8 cellular contexts compared by ENCODE assay signal in the genomic region with DNA sequence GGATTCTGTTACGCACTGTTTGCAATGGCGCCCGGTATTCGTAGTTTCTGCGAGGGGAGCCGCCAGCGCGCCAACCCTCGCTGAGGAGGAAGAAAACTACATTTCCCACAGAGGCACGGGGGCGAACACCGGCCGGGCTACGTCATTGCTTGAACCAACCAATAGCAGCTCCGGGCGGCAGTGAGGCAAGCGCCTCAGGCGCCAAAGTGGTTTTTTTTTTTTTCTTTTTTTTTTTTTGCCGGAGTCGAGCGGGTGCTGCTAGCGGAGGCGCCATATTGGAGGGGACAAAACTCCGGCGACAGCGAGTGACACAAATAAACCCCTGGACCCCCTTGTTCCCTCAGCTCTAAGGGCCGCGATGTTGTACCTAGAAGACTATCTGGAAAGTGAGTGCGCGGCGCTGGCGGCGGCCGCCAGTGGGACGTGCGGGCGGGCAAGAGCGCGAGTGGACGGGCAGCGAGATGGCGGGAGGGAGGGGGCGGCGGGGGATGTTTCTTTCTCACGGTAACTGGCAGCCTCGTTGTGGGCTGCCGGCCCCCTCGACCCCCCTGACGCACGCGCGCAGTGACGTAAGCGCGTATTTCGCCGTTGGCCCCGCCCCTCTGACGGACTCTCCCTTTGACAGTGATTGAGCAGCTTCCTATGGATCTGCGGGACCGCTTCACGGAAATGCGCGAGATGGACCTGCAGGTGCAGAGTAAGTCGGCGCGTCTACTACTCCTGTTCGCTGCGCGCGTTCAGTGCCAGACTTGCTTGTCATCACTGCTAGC. TPM values are rescaled to one million over a fixed set of nuclear protein-coding genes. Genes with fewer than 3 reads are reported as not detected.
DNase-seq lines count a peak whose midpoint lies in the region; ATAC-seq and TF ChIP-seq lines count a peak whose summit lies in the region.

A gene with protein sequence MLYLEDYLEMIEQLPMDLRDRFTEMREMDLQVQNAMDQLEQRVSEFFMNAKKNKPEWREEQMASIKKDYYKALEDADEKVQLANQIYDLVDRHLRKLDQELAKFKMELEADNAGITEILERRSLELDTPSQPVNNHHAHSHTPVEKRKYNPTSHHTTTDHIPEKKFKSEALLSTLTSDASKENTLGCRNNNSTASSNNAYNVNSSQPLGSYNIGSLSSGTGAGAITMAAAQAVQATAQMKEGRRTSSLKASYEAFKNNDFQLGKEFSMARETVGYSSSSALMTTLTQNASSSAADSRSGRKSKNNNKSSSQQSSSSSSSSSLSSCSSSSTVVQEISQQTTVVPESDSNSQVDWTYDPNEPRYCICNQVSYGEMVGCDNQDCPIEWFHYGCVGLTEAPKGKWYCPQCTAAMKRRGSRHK (plus strand): TSS at position 239 of the 770 bp plus-strand sequence. CDS start 120 bp downstream, at position 359.

- H3K27me3 ChIP-seq in CD8-positive, alpha-beta memory T cell (ENCODE audit: insufficient read depth, low read length, poor library complexity, severe bottlenecking): no peaks in the 10 kb centered on the region
- no peaks in the 10 kb centered on the region for H3K27me3 ChIP-seq in lower lobe of right lung (ENCODE audit: low read depth)

- H3K27ac Mint-ChIP-seq in CD8-positive, alpha-beta memory T cell: peak within 1 kb of the TSS; percentile 97 to 100 (median 99)

- DNase-seq in CD8-positive, alpha-beta memory T cell: peak; percentile 96 to 99 (median 98)
- DNase-seq in HS-5 (ENCODE audit: low read depth) (peak; percentile 73), lower lobe of right lung (peak; percentile 97)
- DNase-seq in NK-92 treated with Interleukin-12 subunit alpha and Interleukin-12 subunit beta, amount 100 ng/mL, for 24 hours (lab: John Stamatoyannopoulos, UW): peak; percentile 97
- DNase-seq in activated CD8-positive, alpha-beta memory T cell treated with anti-CD3 and anti-CD28 coated beads for 24 hours: peak; percentile 99
- peak; percentile 96 for DNase-seq in effector CD4-positive, alpha-beta T cell
- peak; percentile 95 to 97 (median 95) for DNase-seq in stimulated activated CD4-positive, alpha-beta T cell treated with anti-CD3 and anti-CD28 coated beads, TNF-alpha, amount 100 ng/mL, for 24 hours (ENCODE audit: low read depth in 3 of 3)

- H3K4me3 ChIP-seq in CD8-positive, alpha-beta memory T cell (ENCODE audit: low read length): peak within 1 kb of the TSS; percentile 95
- peak within 1 kb of the TSS; percentile 79 for H3K4me3 ChIP-seq in lower lobe of right lung

- CTCF ChIA-PET in CD8-positive, alpha-beta memory T cell (lab: Charles Lee): interaction anchor here (1.2 to 1.3 kb wide), 2 partner anchors 37 to 155 kb away, joined by 3 to 4 read pairs; partner anchors contain the start of gene CPED1

- H3K9me3 ChIP-seq in CD8-positive, alpha-beta memory T cell (ENCODE audit: low read length): no peaks in the 10 kb centered on the region
- H3K9me3 ChIP-seq in lower lobe of right lung: no peaks in the 10 kb centered on the region

- H3K9me3 Mint-ChIP-seq in CD8-positive, alpha-beta memory T cell: no peaks in the 10 kb centered on the region

- peak within 1 kb of the TSS; percentile 94 for H3K27ac ChIP-seq in CD8-positive, alpha-beta memory T cell (ENCODE audit: low read depth, low read length)
- H3K27ac ChIP-seq in lower lobe of right lung: peak within 1 kb of the TSS; percentile 95

- H3K36me3 ChIP-seq in CD8-positive, alpha-beta memory T cell (ENCODE audit: insufficient read depth, low read length): peaks cover under 1% of the 10 kb centered on the region
- H3K36me3 ChIP-seq in lower lobe of right lung: peaks cover 27% of the 10 kb centered on the region

- H3K4me1 Mint-ChIP-seq in CD8-positive, alpha-beta memory T cell: peaks cover 24 to 40% (median 31%) of the 10 kb centered on the region in 3 donors

- intact Hi-C loops in lower lobe of right lung (cut with DNase I): no loop called here

- H3K36me3 Mint-ChIP-seq in CD8-positive, alpha-beta memory T cell: peaks cover 0 to 45% (median 2%) of the 10 kb centered on the region in 3 donors

- H3K4me3 Mint-ChIP-seq in CD8-positive, alpha-beta memory T cell: peak within 1 kb of the TSS; percentile 90 to 99 (median 97)

- H3K4me1 ChIP-seq in CD8-positive, alpha-beta memory T cell (ENCODE audit: insufficient read depth, low read length): peaks cover 15% of the 10 kb centered on the region
- H3K4me1 ChIP-seq in lower lobe of right lung: peaks cover 23% of the 10 kb centered on the region

- POLR2A ChIA-PET in CD8-positive, alpha-beta memory T cell (lab: Charles Lee): interaction anchor here (0.6 to 1.1 kb wide), 12 partner anchors 8 to 595 kb away, joined by 3 to 10 read pairs (median 4); partner anchors contain the start of gene CPED1

- ATAC-seq in GM19468 (IDR thresholded peaks at IDR 0.05; ENCODE audit: extremely low read depth, unreplicated experiment) (peak; percentile 95), lower lobe of right lung (peak; percentile 99)

- no peak for TF ChIP-seq CTCF in lower lobe of right lung (IDR thresholded peaks at IDR 0.05)

- H3K27me3 Mint-ChIP-seq in CD8-positive, alpha-beta memory T cell: peaks cover 12 to 14% of the 10 kb centered on the region in 2 donors

RNA-seq across cellular contexts. Expression of the gene that starts here (rescaled TPM):
- total RNA-seq in CD8-positive, alpha-beta memory T cell: 10 to 100 TPM; 24.4 to 30.7 TPM
- polyA plus RNA-seq in CD8-positive, alpha-beta memory T cell: 31.6 TPM
- total RNA-seq in lower lobe of right lung: 21.5 TPM

Comparison
In these comparisons a context has a peak if more than half of its experiments do, and no peak if none do; other contexts are left out.
1. Peak in every context shown above with its lines: DNase-seq, ATAC-seq, H3K4me3 ChIP-seq and H3K27ac ChIP-seq.